In the genomic region with DNA sequence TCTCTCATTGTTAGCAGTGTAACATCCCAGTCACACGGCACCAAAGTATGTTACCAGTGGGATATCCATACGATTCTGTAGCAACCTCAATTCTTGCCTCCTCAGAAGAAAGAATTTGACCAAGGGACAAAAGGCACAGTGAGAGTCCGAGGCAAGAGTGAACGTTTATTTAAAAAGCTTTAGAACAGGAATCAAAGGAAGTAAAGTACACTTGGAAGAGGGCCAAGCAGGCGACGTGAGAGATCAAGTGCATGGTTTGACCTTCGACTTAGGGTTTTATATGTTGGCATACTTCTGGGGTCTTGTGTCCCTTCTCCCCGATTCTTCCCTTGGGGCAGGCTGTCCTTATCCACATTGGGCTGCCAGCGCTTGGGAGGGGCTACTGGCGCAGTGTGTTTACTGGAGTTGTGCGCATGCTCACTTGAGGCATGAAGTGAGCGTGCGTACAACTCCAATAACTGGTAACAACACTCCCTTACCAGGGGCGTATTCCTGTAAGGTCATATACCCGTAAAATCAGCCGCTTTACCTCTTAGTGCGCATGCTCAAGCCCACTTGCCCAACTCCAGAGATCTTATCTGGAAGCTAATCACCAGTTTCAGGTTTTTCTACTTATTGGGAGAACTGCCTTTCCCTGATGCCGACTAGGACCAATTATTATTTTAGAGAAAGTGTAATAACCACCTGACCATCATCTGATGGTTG, we compare ENCODE assay signal across 15 cellular contexts.
DNase-seq lines count a peak whose midpoint lies in the region; ATAC-seq and TF ChIP-seq lines count a peak whose summit lies in the region.
"Had no signal": no experiment of that assay in that cellular context is flagged by ENCODE, and none has a peak within 500 bp of the region (broad histone marks: within the 10 kb centered on the region; RNA-seq: fewer than 3 reads in every experiment).

No MANE protein-coding gene starts in this region.

- H3K4me1 ChIP-seq in colonic mucosa (no peaks in the 10 kb centered on the region), testis (no peaks in the 10 kb centered on the region), thyroid gland (no peaks in the 10 kb centered on the region)
- H3K4me1 ChIP-seq: HAP-1 had no signal

- TF ChIP-seq CTCF in colonic mucosa (IDR thresholded peaks at IDR 0.05): no peak
- TF ChIP-seq CTCF in testis (IDR thresholded peaks at IDR 0.05): no peak
- no peak for TF ChIP-seq CTCF in thyroid gland (IDR thresholded peaks at IDR 0.05)

- no peaks in the 10 kb centered on the region for H3K9me3 ChIP-seq in colonic mucosa
- no peaks in the 10 kb centered on the region for H3K9me3 ChIP-seq in testis
- no peaks in the 10 kb centered on the region for H3K9me3 ChIP-seq in thyroid gland
- H3K9me3 ChIP-seq: HAP-1 had no signal

- H3K27me3 ChIP-seq in colonic mucosa (no peaks in the 10 kb centered on the region), testis (no peaks in the 10 kb centered on the region), thyroid gland (no peaks in the 10 kb centered on the region)

- H3K36me3 ChIP-seq in colonic mucosa: no peaks in the 10 kb centered on the region
- H3K36me3 ChIP-seq in testis (ENCODE audit: low read depth, missing control alignments): no peaks in the 10 kb centered on the region
- H3K36me3 ChIP-seq in thyroid gland: no peaks in the 10 kb centered on the region
- H3K36me3 ChIP-seq: HAP-1 had no signal

- peak; percentile 80 for DNase-seq in DMS53 treated with DMSO at 0.1 percent for 48 hours (lab: John Stamatoyannopoulos, UW; ENCODE audit: unreplicated experiment)
- DNase-seq in NCI-H774 (lab: John Stamatoyannopoulos, UW): peak; percentile 11
- peak; percentile 32 for DNase-seq in colonic mucosa
- DNase-seq in testis: peak; percentile 59
- no peak for DNase-seq in amygdala (lab: John Stamatoyannopoulos, UW)
- DNase-seq in thyroid gland: no peak
- DNase-seq: CD8-positive, alpha-beta T cell; GF-D8; NCI-H1105; NCI-H2081; NCI-H524; SW 1271 had no signal

- TF ChIP-seq POLR2A in testis (IDR thresholded peaks at IDR 0.05) (no peak), thyroid gland (IDR thresholded peaks at IDR 0.05) (no peak)

- intact Hi-C loops in colonic mucosa (cut with DNase I) (no loop called here), testis (cut with DNase I; ENCODE audit: low total_unique reads) (no loop called here), thyroid gland (cut with DNase I) (no loop called here)

- no peak overlapping the region for H3K4me3 ChIP-seq in colonic mucosa
- peak overlapping the region; percentile 17 to 40 for H3K4me3 ChIP-seq in testis
- H3K4me3 ChIP-seq in thyroid gland (replicated peaks in 1 of 3): no peak overlapping the region
- H3K4me3 ChIP-seq: BLaER1 treated with 17β-estradiol and CSF1 and Interleukin-3, amounts not matched to agents 10 nM and 100 nM; HAP-1 had no signal

- H3K9ac ChIP-seq in colonic mucosa (ENCODE audit: low read depth in 2 of 2, low read length in 2 of 2): no peak overlapping the region
- H3K9ac ChIP-seq: BLaER1 treated with 17β-estradiol and CSF1 and Interleukin-3, amounts not matched to agents 10 nM and 100 nM had no signal

- H3K27ac ChIP-seq in colonic mucosa: no peak overlapping the region
- H3K27ac ChIP-seq in testis: no peak overlapping the region
- H3K27ac ChIP-seq in thyroid gland: no peak overlapping the region
- H3K27ac ChIP-seq: BLaER1 treated with 17β-estradiol and CSF1 and Interleukin-3, amounts not matched to agents 10 nM and 100 nM had no signal

- WGBS in testis, 2 donors: 57 to 73% methylated on average over 18 of the region's 18 CpGs
- 78 to 80% methylated on average over 18 of the region's 18 CpGs for WGBS in thyroid gland, 2 donors

- no peak for ATAC-seq in GM19023 (IDR thresholded peaks at IDR 0.05; ENCODE audit: unreplicated experiment)
- ATAC-seq: CD8-positive, alpha-beta T cell had no signal

Comparison
In these comparisons a context has a peak if more than half of its experiments do, and no peak if none do; other contexts are left out.
1. DNase-seq: peak in DMS53 treated with DMSO at 0.1 percent for 48 hours (single experiment), NCI-H774 (single experiment), colonic mucosa (single experiment) and testis (single experiment); none in amygdala (0 of 56) and thyroid gland (0 of 2).
2. H3K4me3 ChIP-seq: peak in testis (2 of 2); none in colonic mucosa (single experiment) and thyroid gland (0 of 3).